In the genomic region with DNA sequence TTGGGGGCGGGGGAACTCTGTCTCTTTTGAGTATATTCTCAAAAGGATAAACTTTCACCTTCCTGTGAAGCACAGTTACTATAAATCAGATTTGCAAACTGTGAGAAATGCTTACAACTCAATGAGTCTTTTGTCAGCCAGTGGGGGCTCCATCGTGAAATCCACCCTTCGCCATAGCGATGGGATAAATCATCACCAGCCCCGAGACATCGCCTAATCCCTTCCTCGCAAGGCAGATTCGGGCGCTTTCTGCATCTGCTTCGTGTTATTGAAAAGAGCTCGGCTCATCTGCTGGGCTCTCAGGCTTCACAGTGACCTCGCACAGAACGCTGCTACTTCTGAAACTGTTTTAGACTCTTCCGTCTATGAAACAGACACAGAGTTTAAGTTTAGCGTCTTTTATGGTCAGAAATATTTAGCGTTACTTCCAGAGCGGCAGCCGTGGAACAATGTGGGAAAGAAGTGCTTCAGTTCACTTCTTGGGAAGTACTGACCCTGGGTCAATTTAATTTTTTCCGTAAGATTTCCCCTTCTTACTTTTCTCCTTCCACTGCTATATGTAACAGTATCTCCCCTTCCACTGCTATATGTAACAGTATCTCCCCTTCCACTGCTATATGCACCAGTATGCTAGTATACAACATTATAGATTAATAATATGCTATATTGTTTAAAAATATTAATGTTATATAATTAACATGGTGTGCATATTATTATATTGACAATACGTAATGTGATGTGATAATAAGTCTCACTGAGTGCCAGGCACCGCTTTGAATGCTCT, we compare ENCODE assay signal across 11 cellular contexts.
DNase-seq lines count a peak whose midpoint lies in the region; ATAC-seq lines count a peak whose summit lies in the region.
"Had no signal": no experiment of that assay in that cellular context is flagged by ENCODE, and none has a peak within 500 bp of the region (broad histone marks: within the 10 kb centered on the region; RNA-seq: fewer than 3 reads in every experiment).

No MANE protein-coding gene starts in this region.

- ATAC-seq in GM19397 (IDR thresholded peaks at IDR 0.05; ENCODE audit: unreplicated experiment): no peak

- DNase-seq in AG08396 (ENCODE audit: low spot score) (peak; percentile 34), M059J (ENCODE audit: low read depth) (peak; percentile 37), dedifferentiated amniotic fluid mesenchymal stem cell (ENCODE audit: extremely low spot score) (peak; percentile 54), myocyte (ENCODE audit: low read depth) (peak; percentile 44), NCI-H1694 (lab: John Stamatoyannopoulos, UW) (no peak), NOMO-1 (lab: John Stamatoyannopoulos, UW; ENCODE audit: unreplicated experiment in 2 of 2) (no peak), iPS-NIHi11 (ENCODE audit: low spot score) (no peak)
- DNase-seq: activated CD4-positive, alpha-beta T cell treated with anti-CD3 and anti-CD28 coated beads, Interleukin-2, amount 10 ng/mL, durations not matched to agents 7 days and 5 days; Caco-2; NCI-H1048 had no signal

Comparison
In these comparisons a context has a peak if more than half of its experiments do, and no peak if none do; other contexts are left out.
1. DNase-seq: peak in AG08396 (single experiment), M059J (single experiment), dedifferentiated amniotic fluid mesenchymal stem cell (single experiment) and myocyte (single experiment); none in NCI-H1694 (single experiment), NOMO-1 (0 of 2) and iPS-NIHi11 (single experiment).